Comparison of ENCODE assay signal across 19 cellular contexts in genomic region chrX:130716822-130717405, GRCh38.
A peak's percentile ranks its signal among the peaks of the same experiment; 100 is the strongest.
DNase-seq lines count a peak whose midpoint lies in the region; ATAC-seq and TF ChIP-seq lines count a peak whose summit lies in the region.
"Had no signal": no experiment of that assay in that cellular context is flagged by ENCODE, and none has a peak within 500 bp of the region (broad histone marks: within the 10 kb centered on the region; RNA-seq: fewer than 3 reads in every experiment).

No MANE protein-coding gene starts in this region.

- no peak for TF ChIP-seq EP300 in neural cell (conservative IDR thresholded peaks at IDR 0.05; ENCODE audit: poor library complexity, severe bottlenecking)

- no peaks in the 10 kb centered on the region for H3K36me3 Mint-ChIP-seq in brain
- H3K36me3 Mint-ChIP-seq: CD4-positive, CD25-positive, alpha-beta regulatory T cell; immature natural killer cell had no signal

- H3K4me3 Mint-ChIP-seq in brain, result peak overlapping the region in 1 of 5 experiments; percentile 9
- H3K4me3 Mint-ChIP-seq: CD4-positive, CD25-positive, alpha-beta regulatory T cell; immature natural killer cell; memory B cell; neural crest cell; stimulated activated naive CD8-positive, alpha-beta T cell treated with anti-CD3 and anti-CD28 coated beads, Interleukin-15, amount 100 ng/mL, for 72 hours had no signal

- TF ChIP-seq RAD21 in neural cell (conservative IDR thresholded peaks at IDR 0.05), result no peak

- peaks cover 4% of the 10 kb centered on the region for H3K27me3 Mint-ChIP-seq in brain
- H3K27me3 Mint-ChIP-seq: CD4-positive, CD25-positive, alpha-beta regulatory T cell; memory B cell; stimulated activated naive CD8-positive, alpha-beta T cell treated with anti-CD3 and anti-CD28 coated beads, Interleukin-15, amount 100 ng/mL, for 72 hours had no signal

- peak overlapping the region in 4 of 5 experiments; percentile 44 to 80 (median 59) for H3K27ac Mint-ChIP-seq in brain
- H3K27ac Mint-ChIP-seq: CD4-positive, CD25-positive, alpha-beta regulatory T cell; memory B cell had no signal

- no peaks in the 10 kb centered on the region for H3K9me3 ChIP-seq in neural cell (ENCODE audit: low read length)
- H3K9me3 ChIP-seq: upper lobe of right lung had no signal

- no peaks in the 10 kb centered on the region for H3K9me2 ChIP-seq in neural cell (ENCODE audit: insufficient read depth, low read length)

- TF ChIP-seq CTCF in brain (conservative IDR thresholded peaks at IDR 0.05), result no peak
- no peak for TF ChIP-seq CTCF in neural cell (IDR thresholded peaks at IDR 0.05; ENCODE audit: poor library complexity, severe bottlenecking)

- peak overlapping the region; percentile 47 for H3K27ac ChIP-seq in neural cell (ENCODE audit: low read length)
- H3K27ac ChIP-seq: upper lobe of right lung had no signal

- H3K4me3 ChIP-seq in neural cell (ENCODE audit: low read length), result no peak overlapping the region
- H3K4me3 ChIP-seq: upper lobe of right lung had no signal

- H3F3A ChIP-seq in neural cell (ENCODE audit: insufficient read depth, low read length, poor library complexity, severe bottlenecking), result no peaks in the 10 kb centered on the region

- H3K4me2 ChIP-seq in neural cell (ENCODE audit: low read length), result no peak overlapping the region

- no peaks in the 10 kb centered on the region for H4K20me1 ChIP-seq in neural cell (ENCODE audit: insufficient read depth)

- no peaks in the 10 kb centered on the region for H3K27me3 ChIP-seq in neural cell (ENCODE audit: insufficient read depth, low read depth, low read length)
- H3K27me3 ChIP-seq: upper lobe of right lung had no signal

- no peak overlapping the region for H2AFZ ChIP-seq in neural cell (ENCODE audit: low read depth, low read length)

- no peak for ATAC-seq in HG02571 (IDR thresholded peaks at IDR 0.05; ENCODE audit: unreplicated experiment)
- ATAC-seq: stimulated activated naive CD8-positive, alpha-beta T cell treated with anti-CD3 and anti-CD28 coated beads, Interleukin-15, amount 100 ng/mL, for 72 hours; upper lobe of right lung had no signal

- H3K9me3 Mint-ChIP-seq in brain, result no peaks in the 10 kb centered on the region
- H3K9me3 Mint-ChIP-seq: CD4-positive, CD25-positive, alpha-beta regulatory T cell; immature natural killer cell; memory B cell; neural crest cell; stimulated activated naive CD8-positive, alpha-beta T cell treated with anti-CD3 and anti-CD28 coated beads, Interleukin-15, amount 100 ng/mL, for 72 hours had no signal

- H3K79me2 ChIP-seq in neural cell (replicated peaks; ENCODE audit: insufficient read depth, low read length), result no peaks in the 10 kb centered on the region

- DNase-seq in NCI-H2081 (lab: John Stamatoyannopoulos, UW), result peak; percentile 4 to 44
- DNase-seq in NCI-H2081 treated with DMSO at 0.1 percent for 48 hours (lab: John Stamatoyannopoulos, UW), result no peak
- DNase-seq in NCI-H1694 (lab: John Stamatoyannopoulos, UW), result peak; percentile 32
- no peak for DNase-seq in stimulated activated naive CD4-positive, alpha-beta T cell (lab: John Stamatoyannopoulos, UW)
- DNase-seq in SIG-M5 (lab: John Stamatoyannopoulos, UW), result no peak
- DNase-seq: activated CD4-positive, alpha-beta T cell treated with anti-CD3 and anti-CD28 coated beads for 1 hour; activated gamma-delta T cell; anterior cingulate cortex; CD4-positive, CD25-positive, alpha-beta regulatory T cell; immature natural killer cell; KBM-7; SHP77; stimulated activated naive CD8-positive, alpha-beta T cell treated with anti-CD3 and anti-CD28 coated beads, Interleukin-15, amount 100 ng/mL, for 72 hours; upper lobe of right lung had no signal

- H3K9ac ChIP-seq in neural cell (ENCODE audit: low read length), result no peak overlapping the region

- H3K4me1 Mint-ChIP-seq in brain, result peaks cover 50% of the 10 kb centered on the region
- H3K4me1 Mint-ChIP-seq: immature natural killer cell; stimulated activated naive CD8-positive, alpha-beta T cell treated with anti-CD3 and anti-CD28 coated beads, Interleukin-15, amount 100 ng/mL, for 72 hours had no signal

- no peaks in the 10 kb centered on the region for H3K36me3 ChIP-seq in neural cell (ENCODE audit: insufficient read depth, low read length)
- H3K36me3 ChIP-seq: upper lobe of right lung had no signal

TF ChIP-seq in neural cell, 6 proteins besides CTCF, POLR2A, EP300 and RAD21:
- TF ChIP-seq REST (IDR thresholded peaks at IDR 0.05; ENCODE audit: borderline replicate concordance), result peak; percentile 30
- no peak for TF ChIP-seq TAF1 (IDR thresholded peaks at IDR 0.05; ENCODE audit: low read depth)

Comparison
In these comparisons a context has a peak if more than half of its experiments do, and no peak if none do; other contexts are left out.
1. DNase-seq: peak in NCI-H2081 (2 of 2) and NCI-H1694 (single experiment); none in NCI-H2081 treated with DMSO at 0.1 percent for 48 hours (single experiment), stimulated activated naive CD4-positive, alpha-beta T cell (0 of 6) and SIG-M5 (single experiment).